Comparison of ENCODE assay signal across 1 cellular context in genomic region chr11:45543808-45544422, GRCh38.
TF ChIP-seq lines count a peak whose summit lies in the region.

No MANE protein-coding gene starts in this region.

TF ChIP-seq in H1, 55 proteins besides CTCF, POLR2A, EP300 and RAD21 (continued from another document):
- TF ChIP-seq MAX (IDR thresholded peaks at IDR 0.05) (peak; percentile 74), KDM1A (IDR thresholded peaks at IDR 0.05; ENCODE audit: borderline replicate concordance, low read length) (peak; percentile 38; the same call in 1 of the 2 replicates), EGR1 (IDR thresholded peaks at IDR 0.05; ENCODE audit: borderline replicate concordance, low read depth, low read length) (no peak)
